ENCODE assay signal across 12 cellular contexts in genomic region chr15:101176625-101177024, GRCh38.
DNase-seq lines count a peak whose midpoint lies in the region; ATAC-seq, FAIRE-seq and TF ChIP-seq lines count a peak whose summit lies in the region.
"Had no signal": no experiment of that assay in that cellular context is flagged by ENCODE, and none has a peak within 500 bp of the region (broad histone marks: within the 10 kb centered on the region; RNA-seq: fewer than 3 reads in every experiment).

No MANE protein-coding gene starts in this region.

- POLR2A ChIA-PET in HepG2 (lab: Yijun Ruan, JAX), result no interaction called here

- H3K23ac ChIP-seq in neuronal stem cell (ENCODE audit: low read depth, low read length, poor library complexity), result no peak overlapping the region

- no peak overlapping the region for H2BK12ac ChIP-seq in neuronal stem cell (ENCODE audit: low read length)

- H3K4me3 Mint-ChIP-seq in stimulated activated naive CD8-positive, alpha-beta T cell treated with anti-CD3 and anti-CD28 coated beads, Interleukin-15, Interleukin-2, amounts not matched to agents 100 ng/mL and 50 ng/mL, for 24 hours, result no peak overlapping the region
- H3K4me3 Mint-ChIP-seq in stimulated activated naive CD8-positive, alpha-beta T cell treated with anti-CD3 and anti-CD28 coated beads, Interleukin-15, amount 100 ng/mL, for 72 hours, result no peak overlapping the region
- H3K4me3 Mint-ChIP-seq: nephron had no signal

- no peak for TF ChIP-seq POLR2A in HepG2 (IDR thresholded peaks at IDR 0.05; ENCODE audit: insufficient read depth in 1 of 2, low read depth in 2 of 2, low read length in 2 of 2)

- no peak overlapping the region for H2AFZ ChIP-seq in HepG2 (ENCODE audit: low read length)
- H2AFZ ChIP-seq in neuronal stem cell (ENCODE audit: low read length), result no peak overlapping the region

- no peaks in the 10 kb centered on the region for H4K20me1 ChIP-seq in HepG2 (ENCODE audit: insufficient read depth, low read length)

- no TSS peak for BruUV-seq in HepG2 (replicated peaks; lab: Mats Ljungman, UMichigan)

- no peak for TF ChIP-seq CTCF in HepG2 (CRISPR knock-in tag; IDR thresholded peaks at IDR 0.05)

- TF ChIP-seq EP300 in HepG2 (IDR thresholded peaks at IDR 0.05; ENCODE audit: low read depth in 2 of 2, low read length in 2 of 2) (no peak), HepG2 (CRISPR knock-in tag; IDR thresholded peaks at IDR 0.05; ENCODE audit: borderline replicate concordance) (no peak)

- in situ Hi-C loops in HepG2 (cut with HindIII; ENCODE audit: extremely low pct_ligation_motif_present, low pct_unique_long_range_greater_than_20kb), result no loop called here

- peaks cover 53% of the 10 kb centered on the region for H3K4me1 Mint-ChIP-seq in stimulated activated naive CD8-positive, alpha-beta T cell treated with anti-CD3 and anti-CD28 coated beads, Interleukin-15, Interleukin-2, amounts not matched to agents 100 ng/mL and 50 ng/mL, for 24 hours (ENCODE audit: low read depth)
- peaks cover 66% of the 10 kb centered on the region for H3K4me1 Mint-ChIP-seq in stimulated activated naive CD8-positive, alpha-beta T cell treated with anti-CD3 and anti-CD28 coated beads, Interleukin-15, amount 100 ng/mL, for 72 hours

- no peak overlapping the region for H2AK5ac ChIP-seq in neuronal stem cell (ENCODE audit: low read depth, low read length)

- H3K27ac ChIP-seq in cingulate gyrus (ENCODE audit: low read depth, low read length) (peak overlapping the region; percentile 19), HepG2 (ENCODE audit: extremely low read length, insufficient read depth, low read length) (no peak overlapping the region), neuronal stem cell (replicated peaks; ENCODE audit: low read length) (no peak overlapping the region)

- H3K4me3 ChIP-seq in HepG2 (replicated peaks in 1 of 3; ENCODE audit: insufficient read depth in 1 of 3, low read depth in 2 of 3, low read length in 3 of 3) (no peak overlapping the region), neuronal stem cell (ENCODE audit: low read length in 2 of 2) (no peak overlapping the region)

- H3K4ac ChIP-seq in neuronal stem cell (ENCODE audit: low read length), result no peak overlapping the region

- H3K18ac ChIP-seq in neuronal stem cell (ENCODE audit: low read length), result no peak overlapping the region

- peaks cover 12% of the 10 kb centered on the region for H3K4me1 ChIP-seq in HepG2 (ENCODE audit: insufficient read depth, low read length)
- peaks cover 0 to 5% of the 10 kb centered on the region in 2 donors for H3K4me1 ChIP-seq in neuronal stem cell (ENCODE audit: control insufficient read depth in 2 of 2, insufficient read depth in 1 of 2, low read depth in 1 of 2, low read length in 2 of 2)

- no peak for TF ChIP-seq RAD21 in HepG2 (CRISPR knock-in tag; IDR thresholded peaks at IDR 0.05)

- H2BK120ac ChIP-seq in neuronal stem cell (ENCODE audit: low read depth, low read length), result no peak overlapping the region

- no peaks in the 10 kb centered on the region for H3K79me2 ChIP-seq in HepG2 (ENCODE audit: insufficient read depth, low read length)

- H3K27me3 ChIP-seq in HepG2 (ENCODE audit: control insufficient read depth in 1 of 2, insufficient read depth in 2 of 2, low read length in 2 of 2), result no peaks in the 10 kb centered on the region
- H3K27me3 ChIP-seq in neuronal stem cell (ENCODE audit: control insufficient read depth in 3 of 3, insufficient read depth in 3 of 3, low read depth in 1 of 3, low read length in 3 of 3), result no peaks in the 10 kb centered on the region

- H3K14ac ChIP-seq in neuronal stem cell (ENCODE audit: low read length), result no peak overlapping the region

- peaks cover 2% of the 10 kb centered on the region for H3K79me1 ChIP-seq in neuronal stem cell (ENCODE audit: low read depth, low read length)

- no peak overlapping the region for H4K8ac ChIP-seq in neuronal stem cell (ENCODE audit: low read depth, low read length)

- peak overlapping the region; percentile 16 for H3K27ac Mint-ChIP-seq in stimulated activated naive CD8-positive, alpha-beta T cell treated with anti-CD3 and anti-CD28 coated beads, Interleukin-15, Interleukin-2, amounts not matched to agents 100 ng/mL and 50 ng/mL, for 24 hours
- no peak overlapping the region for H3K27ac Mint-ChIP-seq in stimulated activated naive CD8-positive, alpha-beta T cell treated with anti-CD3 and anti-CD28 coated beads, Interleukin-15, amount 100 ng/mL, for 72 hours

- H4K91ac ChIP-seq in neuronal stem cell (ENCODE audit: low read depth, low read length, poor library complexity), result no peak overlapping the region

- peak; percentile 21 for FAIRE-seq in HepG2 (lab: Jason Lieb, UNC)
- FAIRE-seq: urothelium cell line had no signal

- intact Hi-C loops in HepG2 (cut with micrococcal nuclease; ENCODE audit: unreplicated experiment), result no loop called here

- H3K9ac ChIP-seq in HepG2 (ENCODE audit: insufficient read depth, low read depth, low read length), result no peak overlapping the region
- no peak overlapping the region for H3K9ac ChIP-seq in neuronal stem cell (ENCODE audit: low read depth, low read length, poor library complexity)

- peaks cover 63% of the 10 kb centered on the region for H3K36me3 Mint-ChIP-seq in stimulated activated naive CD8-positive, alpha-beta T cell treated with anti-CD3 and anti-CD28 coated beads, Interleukin-15, Interleukin-2, amounts not matched to agents 100 ng/mL and 50 ng/mL, for 24 hours (ENCODE audit: low read depth)

- H3K9me3 ChIP-seq in HepG2 (ENCODE audit: low read length) (no peaks in the 10 kb centered on the region), neuronal stem cell (replicated peaks in 1 of 2; ENCODE audit: control insufficient read depth in 2 of 2, insufficient read depth in 1 of 2, low read depth in 1 of 2, low read length in 2 of 2) (peaks cover 2 to 19% of the 10 kb centered on the region in 2 donors)

- no peak overlapping the region for H3K4me2 ChIP-seq in HepG2 (ENCODE audit: low read depth, low read length)
- no peak overlapping the region for H3K4me2 ChIP-seq in neuronal stem cell (ENCODE audit: insufficient read depth, low read length, poor library complexity, severe bottlenecking)

- H2BK15ac ChIP-seq in neuronal stem cell (ENCODE audit: low read length), result no peak overlapping the region

- H2BK5ac ChIP-seq in neuronal stem cell (ENCODE audit: low read length), result no peak overlapping the region

- DNase-seq in stimulated activated naive CD8-positive, alpha-beta T cell treated with anti-CD3 and anti-CD28 coated beads, Interleukin-15, amount 100 ng/mL, for 72 hours, result no peak
- DNase-seq in HepG2 (ENCODE audit: low spot score) (peak; percentile 39), DMS53 treated with DMSO at 0.1 percent for 48 hours (lab: John Stamatoyannopoulos, UW; ENCODE audit: unreplicated experiment) (no peak), neuronal stem cell (ENCODE audit: low spot score) (no peak)
- DNase-seq: NCI-H446; stimulated activated CD4-positive, alpha-beta T cell treated with anti-CD3 and anti-CD28 coated beads, Interleukin-4, amount 100 ng/mL, for 4 hours had no signal

- H3K27me3 Mint-ChIP-seq in stimulated activated naive CD8-positive, alpha-beta T cell treated with anti-CD3 and anti-CD28 coated beads, Interleukin-15, Interleukin-2, amounts not matched to agents 100 ng/mL and 50 ng/mL, for 24 hours, result no peaks in the 10 kb centered on the region
- no peaks in the 10 kb centered on the region for H3K27me3 Mint-ChIP-seq in stimulated activated naive CD8-positive, alpha-beta T cell treated with anti-CD3 and anti-CD28 coated beads, Interleukin-15, amount 100 ng/mL, for 72 hours

- ATAC-seq in stimulated activated naive CD8-positive, alpha-beta T cell treated with anti-CD3 and anti-CD28 coated beads, Interleukin-15, amount 100 ng/mL, for 72 hours, result no peak
- ATAC-seq in HepG2 (no peak; the same call in 2 of the 3 replicates), HG03565 (IDR thresholded peaks at IDR 0.05; ENCODE audit: unreplicated experiment) (no peak), HG02870 (IDR thresholded peaks at IDR 0.05; ENCODE audit: unreplicated experiment) (no peak)

- H3K9me3 Mint-ChIP-seq in stimulated activated naive CD8-positive, alpha-beta T cell treated with anti-CD3 and anti-CD28 coated beads, Interleukin-15, Interleukin-2, amounts not matched to agents 100 ng/mL and 50 ng/mL, for 24 hours, result no peaks in the 10 kb centered on the region
- no peaks in the 10 kb centered on the region for H3K9me3 Mint-ChIP-seq in stimulated activated naive CD8-positive, alpha-beta T cell treated with anti-CD3 and anti-CD28 coated beads, Interleukin-15, amount 100 ng/mL, for 72 hours

- CTCF ChIA-PET in HepG2 (lab: Yijun Ruan, JAX; ENCODE audit: low intra/inter-chr PET ratio, low total read pairs), result no interaction called here

- WGBS in HepG2 (ENCODE audit: low lambda C conversion rate), result 60% methylated on average over 5 of the region's 5 CpGs
- no CpG with 5 or more reads among the region's 5 CpGs for WGBS in neuronal stem cell (ENCODE audit: extremely low coverage in 2 of 2, insufficient read length in 2 of 2, insufficient replicate concordance in 1 of 2), 2 donors

- peaks cover 7 to 34% of the 10 kb centered on the region in 2 experiments; a peak in 4 of 5 replicates for H3K36me3 ChIP-seq in HepG2 (replicated peaks in 1 of 2; ENCODE audit: control insufficient read depth in 1 of 2, insufficient read depth in 2 of 2, low read length in 2 of 2)
- peaks cover 12 to 79% of the 10 kb centered on the region in 2 donors for H3K36me3 ChIP-seq in neuronal stem cell (replicated peaks in 1 of 2; ENCODE audit: control insufficient read depth in 2 of 2, insufficient read depth in 2 of 2, low read length in 2 of 2)

TF ChIP-seq in HepG2, 621 proteins besides CTCF, POLR2A, EP300 and RAD21 (continues in another document):
- TF ChIP-seq GATAD2A (CRISPR knock-in tag; IDR thresholded peaks at IDR 0.05) (no peak), KAT8 (CRISPR knock-in tag; IDR thresholded peaks at IDR 0.05) (peak; percentile 26; the same call in 1 of the 2 replicates), ZNF362 (CRISPR knock-in tag; IDR thresholded peaks at IDR 0.05; ENCODE audit: borderline replicate concordance) (peak; percentile 36; the same call in 1 of the 2 replicates), BHLHE40 (IDR thresholded peaks at IDR 0.05; ENCODE audit: low read length) (no peak), ZNF652 (CRISPR knock-in tag; IDR thresholded peaks at IDR 0.05; ENCODE audit: borderline replicate concordance, low read depth) (peak; percentile 51; the same call in 1 of the 2 replicates), SOX5 (CRISPR knock-in tag; IDR thresholded peaks at IDR 0.05; ENCODE audit: borderline replicate concordance) (peak; percentile 83; the same call in 1 of the 2 replicates), ZNF775 (CRISPR knock-in tag; IDR thresholded peaks at IDR 0.05; ENCODE audit: borderline replicate concordance) (no peak)
